In the genomic region with DNA sequence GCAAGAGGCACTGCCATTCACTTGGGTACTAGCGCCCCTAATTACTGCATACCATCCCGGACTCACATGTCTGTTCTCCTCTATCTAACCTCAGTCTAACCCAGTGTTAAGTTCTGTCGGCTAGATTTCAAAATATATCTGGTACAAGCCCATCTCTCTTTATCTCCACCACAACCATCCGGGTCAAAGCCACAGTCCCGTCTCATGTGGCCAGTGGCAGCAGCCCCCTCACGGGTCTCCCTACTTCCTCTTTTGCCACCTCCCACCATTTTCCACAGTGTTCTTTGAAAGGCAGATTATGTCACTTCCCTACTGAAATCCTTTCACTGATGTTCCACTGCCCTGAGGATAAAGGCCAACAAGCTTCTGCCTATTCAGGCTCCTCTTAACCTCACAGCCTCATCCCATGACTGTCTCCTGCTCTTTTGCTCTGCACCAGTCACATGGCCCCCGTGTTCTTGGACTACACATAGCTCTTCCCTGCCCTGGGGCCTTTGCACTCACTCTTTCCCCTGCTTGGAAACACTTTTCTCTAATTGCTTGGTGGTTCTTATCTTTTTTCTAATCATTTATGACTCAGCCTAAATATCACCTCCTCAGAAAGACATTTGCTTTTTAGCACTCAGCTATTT, we compare ENCODE assay signal across 15 cellular contexts.
A peak's percentile ranks its signal among the peaks of the same experiment; 100 is the strongest.
DNase-seq lines count a peak whose midpoint lies in the region; ATAC-seq and TF ChIP-seq lines count a peak whose summit lies in the region.
"Had no signal": no experiment of that assay in that cellular context is flagged by ENCODE, and none has a peak within 500 bp of the region (broad histone marks: within the 10 kb centered on the region; RNA-seq: fewer than 3 reads in every experiment).

No MANE protein-coding gene starts in this region.

- no peak overlapping the region for H3K4me3 ChIP-seq in BLaER1 treated with 17β-estradiol and CSF1 and Interleukin-3, amounts not matched to agents 10 nM and 100 nM
- H3K4me3 ChIP-seq in left lung = no peak overlapping the region
- H3K4me3 ChIP-seq in body of pancreas = no peak overlapping the region
- H3K4me3 ChIP-seq in neuronal stem cell (ENCODE audit: low read length in 2 of 2) = no peak overlapping the region

- H2AFZ ChIP-seq in neuronal stem cell (ENCODE audit: low read length) = no peak overlapping the region
- H2AFZ ChIP-seq: parathyroid adenoma had no signal

- H3K79me1 ChIP-seq in neuronal stem cell (ENCODE audit: low read depth, low read length) = no peaks in the 10 kb centered on the region

- no peak overlapping the region for H3K4ac ChIP-seq in neuronal stem cell (ENCODE audit: low read length)

- intact Hi-C loops in left lung (cut with DNase I) = no loop called here
- intact Hi-C loops in body of pancreas (cut with DNase I) = no loop called here
- intact Hi-C loops in left cardiac atrium (cut with DNase I) = no loop called here

- H3K23ac ChIP-seq in neuronal stem cell (ENCODE audit: low read depth, low read length, poor library complexity) = no peak overlapping the region

- H2AK5ac ChIP-seq in neuronal stem cell (ENCODE audit: low read depth, low read length) = no peak overlapping the region

- no peak overlapping the region for H3K27ac ChIP-seq in BLaER1 treated with 17β-estradiol and CSF1 and Interleukin-3, amounts not matched to agents 10 nM and 100 nM
- no peak overlapping the region for H3K27ac ChIP-seq in left lung
- no peak overlapping the region for H3K27ac ChIP-seq in body of pancreas
- no peak overlapping the region for H3K27ac ChIP-seq in neuronal stem cell (replicated peaks; ENCODE audit: low read length)
- H3K27ac ChIP-seq: parathyroid adenoma had no signal

- H4K91ac ChIP-seq in neuronal stem cell (ENCODE audit: low read depth, low read length, poor library complexity) = no peak overlapping the region

- no peak overlapping the region for H2BK120ac ChIP-seq in neuronal stem cell (ENCODE audit: low read depth, low read length)

- H2BK5ac ChIP-seq in neuronal stem cell (ENCODE audit: low read length) = no peak overlapping the region

- ATAC-seq in HG02885 (IDR thresholded peaks at IDR 0.05; ENCODE audit: poor library complexity, unreplicated experiment) (peak; percentile 43), left lung (peak; percentile 59), body of pancreas (no peak), left cardiac atrium (no peak)

- H2BK12ac ChIP-seq in neuronal stem cell (ENCODE audit: low read length) = no peak overlapping the region

- H3K18ac ChIP-seq in neuronal stem cell (ENCODE audit: low read length) = no peak overlapping the region

- TF ChIP-seq CTCF in left lung (IDR thresholded peaks at IDR 0.05) (no peak), body of pancreas (IDR thresholded peaks at IDR 0.05) (no peak)

- WGBS in body of pancreas, 2 donors = 58 to 75% methylated on average over 7 of the region's 7 CpGs
- WGBS in neuronal stem cell (ENCODE audit: extremely low coverage in 2 of 2, insufficient read length in 2 of 2, insufficient replicate concordance in 1 of 2), 2 donors = no CpG with 5 or more reads among the region's 7 CpGs

- peak overlapping the region; percentile 46 to 79 (median 67) for H3K4me2 ChIP-seq in BLaER1 treated with 17β-estradiol and CSF1 and Interleukin-3, amounts not matched to agents 10 nM and 100 nM
- no peak overlapping the region for H3K4me2 ChIP-seq in neuronal stem cell (ENCODE audit: insufficient read depth, low read length, poor library complexity, severe bottlenecking)

- H3K9ac ChIP-seq in BLaER1 treated with 17β-estradiol and CSF1 and Interleukin-3, amounts not matched to agents 10 nM and 100 nM = no peak overlapping the region
- H3K9ac ChIP-seq in neuronal stem cell (ENCODE audit: low read depth, low read length, poor library complexity) = no peak overlapping the region
- H3K9ac ChIP-seq: parathyroid adenoma had no signal

- H3K36me3 ChIP-seq in BLaER1 treated with 17β-estradiol and CSF1 and Interleukin-3, amounts not matched to agents 10 nM and 100 nM = no peaks in the 10 kb centered on the region
- H3K36me3 ChIP-seq in left lung = no peaks in the 10 kb centered on the region
- no peaks in the 10 kb centered on the region for H3K36me3 ChIP-seq in body of pancreas (replicated peaks in 1 of 2; ENCODE audit: insufficient read depth in 1 of 2, low read depth in 2 of 2)
- H3K36me3 ChIP-seq in neuronal stem cell (replicated peaks in 1 of 2; ENCODE audit: control insufficient read depth in 2 of 2, insufficient read depth in 2 of 2, low read length in 2 of 2) = no peaks in the 10 kb centered on the region

- no peak overlapping the region for H4K8ac ChIP-seq in neuronal stem cell (ENCODE audit: low read depth, low read length)

- TF ChIP-seq POLR2A in body of pancreas (IDR thresholded peaks at IDR 0.05) = no peak

- H3K14ac ChIP-seq in neuronal stem cell (ENCODE audit: low read length) = no peak overlapping the region

- peak; percentile 70 for DNase-seq in SKM-1 treated with dmso at 0.1 percent for 144 hours (lab: John Stamatoyannopoulos, UW; ENCODE audit: unreplicated experiment)
- DNase-seq in left lung = peak in 1 of 2 donors; percentile 45
- no peak for DNase-seq in body of pancreas
- DNase-seq in neuronal stem cell (ENCODE audit: low spot score) = no peak
- no peak for DNase-seq in left cardiac atrium
- no peak for DNase-seq in central memory CD4-positive, alpha-beta T cell
- DNase-seq: activated naive CD4-positive, alpha-beta T cell treated with anti-CD3 and anti-CD28 coated beads, Interleukin-2, amount 50 U/mL, for 16 hours; DMS53; effector CD4-positive, alpha-beta T cell; NCI-H2081 treated with DMSO at 0.1 percent for 48 hours; NCI-H82; Right ventricle myocardium superior had no signal

- no peaks in the 10 kb centered on the region for H4K20me1 ChIP-seq in BLaER1 treated with 17β-estradiol and CSF1 and Interleukin-3, amounts not matched to agents 10 nM and 100 nM

- H3K27me3 ChIP-seq in BLaER1 treated with 17β-estradiol and CSF1 and Interleukin-3, amounts not matched to agents 10 nM and 100 nM = peaks cover 0 to 21% (median 4%) of the 10 kb centered on the region in 11 experiments; a peak in 6 of 22 replicates
- H3K27me3 ChIP-seq in left lung (peaks cover 0 to 51% of the 10 kb centered on the region in 2 donors), body of pancreas (no peaks in the 10 kb centered on the region), neuronal stem cell (ENCODE audit: control insufficient read depth in 3 of 3, insufficient read depth in 3 of 3, low read depth in 1 of 3, low read length in 3 of 3) (peaks cover 0 to 15% (median 0%) of the 10 kb centered on the region in 3 experiments)

- peaks cover 12 to 17% (median 15%) of the 10 kb centered on the region in 10 experiments; a peak in 19 of 20 replicates for H3K4me1 ChIP-seq in BLaER1 treated with 17β-estradiol and CSF1 and Interleukin-3, amounts not matched to agents 10 nM and 100 nM
- no peaks in the 10 kb centered on the region for H3K4me1 ChIP-seq in left lung
- H3K4me1 ChIP-seq in body of pancreas = no peaks in the 10 kb centered on the region
- H3K4me1 ChIP-seq in neuronal stem cell (ENCODE audit: control insufficient read depth in 2 of 2, insufficient read depth in 1 of 2, low read depth in 1 of 2, low read length in 2 of 2) = no peaks in the 10 kb centered on the region
- H3K4me1 ChIP-seq: parathyroid adenoma had no signal

- H2BK15ac ChIP-seq in neuronal stem cell (ENCODE audit: low read length) = no peak overlapping the region

- no peaks in the 10 kb centered on the region for H3K9me3 ChIP-seq in BLaER1 treated with 17β-estradiol and CSF1 and Interleukin-3, amounts not matched to agents 10 nM and 100 nM (replicated peaks in 1 of 11)
- H3K9me3 ChIP-seq in left lung = no peaks in the 10 kb centered on the region
- no peaks in the 10 kb centered on the region for H3K9me3 ChIP-seq in body of pancreas
- no peaks in the 10 kb centered on the region for H3K9me3 ChIP-seq in neuronal stem cell (replicated peaks in 1 of 2; ENCODE audit: control insufficient read depth in 2 of 2, insufficient read depth in 1 of 2, low read depth in 1 of 2, low read length in 2 of 2)

Comparison
In these comparisons a context has a peak if more than half of its experiments do, and no peak if none do; other contexts are left out.
1. ATAC-seq: peak in HG02885 (single experiment) and left lung (single experiment); none in body of pancreas (single experiment) and left cardiac atrium (0 of 2).